ENCODE assay signal across 1 cellular context in genomic region chr17:40065771-40066510, GRCh38.
TF ChIP-seq lines count a peak whose summit lies in the region.

No MANE protein-coding gene starts in this region.

TF ChIP-seq in WTC11, 78 proteins besides CTCF, POLR2A, EP300 and RAD21 (continued from another document):
- no peak for TF ChIP-seq ATF6 (CRISPR knock-in tag; IDR thresholded peaks at IDR 0.05)
- TF ChIP-seq, protein P1, sequence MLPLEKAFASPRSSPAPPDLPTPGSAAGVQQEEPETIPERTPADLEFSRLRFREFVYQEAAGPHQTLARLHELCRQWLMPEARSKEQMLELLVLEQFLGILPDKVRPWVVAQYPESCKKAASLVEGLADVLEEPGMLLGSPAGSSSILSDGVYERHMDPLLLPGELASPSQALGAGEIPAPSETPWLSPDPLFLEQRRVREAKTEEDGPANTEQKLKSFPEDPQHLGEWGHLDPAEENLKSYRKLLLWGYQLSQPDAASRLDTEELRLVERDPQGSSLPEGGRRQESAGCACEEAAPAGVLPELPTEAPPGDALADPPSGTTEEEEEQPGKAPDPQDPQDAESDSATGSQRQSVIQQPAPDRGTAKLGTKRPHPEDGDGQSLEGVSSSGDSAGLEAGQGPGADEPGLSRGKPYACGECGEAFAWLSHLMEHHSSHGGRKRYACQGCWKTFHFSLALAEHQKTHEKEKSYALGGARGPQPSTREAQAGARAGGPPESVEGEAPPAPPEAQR (CRISPR knock-in tag; IDR thresholded peaks at IDR 0.05) = no peak
